8 cellular contexts compared by ENCODE assay signal in genomic region chr5:17436766-17437221, GRCh38.
DNase-seq lines count a peak whose midpoint lies in the region; ATAC-seq lines count a peak whose summit lies in the region.

No MANE protein-coding gene starts in this region.

- ATAC-seq in GM21825 (IDR thresholded peaks at IDR 0.05; ENCODE audit: unreplicated experiment): peak; percentile 79

- DNase-seq in EL (peak; percentile 39), NAMALWA (ENCODE audit: low spot score) (peak; percentile 21), iris pigment epithelial cell (ENCODE audit: low read depth) (peak; percentile 50), ACHN (no peak), DMS53 treated with DMSO at 0.1 percent for 48 hours (lab: John Stamatoyannopoulos, UW; ENCODE audit: unreplicated experiment) (no peak), superior temporal gyrus (ENCODE audit: extremely low spot score) (no peak), NCI-H187 treated with DMSO at 0.1 percent for 48 hours (lab: John Stamatoyannopoulos, UW) (no peak)

- in situ Hi-C loops in ACHN (cut with HindIII; ENCODE audit: low pct_ligation_motif_present, low pct_unique_long_range_greater_than_20kb, low sequenced_read_pairs): no loop called here

Comparison
In these comparisons a context has a peak if more than half of its experiments do, and no peak if none do; other contexts are left out.
1. DNase-seq: peak in EL (single experiment), NAMALWA (single experiment) and iris pigment epithelial cell (single experiment); none in ACHN (single experiment), DMS53 treated with DMSO at 0.1 percent for 48 hours (single experiment), superior temporal gyrus (single experiment) and NCI-H187 treated with DMSO at 0.1 percent for 48 hours (single experiment).